In genomic region chr11:23138761-23139160, GRCh38 we compare ENCODE assay signal across 20 cellular contexts.
"Had no signal": no experiment of that assay in that cellular context is flagged by ENCODE, and none has a peak within 500 bp of the region (broad histone marks: within the 10 kb centered on the region; RNA-seq: fewer than 3 reads in every experiment).

No MANE protein-coding gene starts in this region.

- H3K4me3 Mint-ChIP-seq: T-cell had no signal

- H3K36me3 Mint-ChIP-seq: T-cell had no signal

- H3K4me1 Mint-ChIP-seq: T-cell had no signal

- H3K36me3 ChIP-seq: MG63 had no signal

- H3K27ac ChIP-seq: RWPE1 had no signal

- H3K4me3 ChIP-seq: MG63 had no signal

- H3K27me3 Mint-ChIP-seq: T-cell had no signal

- H3K27me3 ChIP-seq: MG63 had no signal

- ATAC-seq: HepG2, Panc1, PC-3, T-cell had no signal

- H3K9me3 ChIP-seq: MG63 had no signal

- DNase-seq: IMR-90, Karpas-422, KG1, MG63, NCI-H1092 treated with DMSO at 0.1 percent for 48 hours, NCI-H1436, NCI-H187, NCI-H2029, NCI-H2081 treated with DMSO at 0.1 percent for 48 hours, NCI-H2171, NCI-H524, NCI-H526 treated with DMSO at 0.1 percent for 48 hours, NCI-H774, PC-3, SHP77, SW 1271, T-cell had no signal

- H3K27ac Mint-ChIP-seq: T-cell had no signal
